In the genomic region with DNA sequence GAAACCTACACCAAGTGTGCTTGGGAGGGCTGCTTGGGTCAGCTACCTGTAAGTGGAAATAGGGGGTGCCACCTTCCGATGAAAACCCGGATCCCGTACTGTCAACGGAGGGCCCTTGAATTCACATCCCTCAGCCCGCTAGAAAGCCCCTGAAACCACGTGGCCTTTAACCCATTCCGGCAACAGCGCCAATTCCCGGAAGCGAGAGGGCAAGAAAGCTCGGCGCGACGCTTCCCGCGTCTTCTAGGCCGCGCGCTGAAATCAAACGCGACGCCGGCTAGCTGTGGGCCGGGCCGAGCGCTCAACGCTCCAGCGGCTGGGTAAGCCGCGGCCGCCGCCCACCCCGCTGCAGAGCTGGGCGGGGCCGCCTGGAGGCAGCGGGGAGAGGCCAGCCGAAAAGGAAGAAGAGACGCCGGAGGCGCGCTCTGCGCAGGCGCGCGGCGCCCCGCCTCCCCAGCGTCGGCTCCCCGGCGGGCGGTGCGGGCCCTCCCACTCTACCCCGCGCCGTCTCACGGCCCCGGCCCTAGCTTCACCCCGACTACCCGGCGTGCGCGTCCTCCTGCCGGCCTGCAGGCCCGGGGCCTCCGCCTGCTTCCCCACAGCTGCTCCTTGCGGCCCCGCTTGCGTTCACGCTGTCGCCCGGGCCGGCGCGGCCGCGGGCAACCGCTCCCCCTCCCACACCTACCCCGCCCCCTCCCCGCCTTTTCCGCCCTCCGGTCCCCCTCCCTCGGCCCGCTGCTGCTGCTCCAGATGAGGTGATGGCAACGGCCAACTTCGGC, we compare ENCODE assay signal across 1 cellular context.
TF ChIP-seq lines count a peak whose summit lies in the region.

A gene (plus strand): TSS at position 492 of the 779 bp plus-strand sequence. CDS start 267 bp downstream, at position 759.

TF ChIP-seq in HepG2, 621 proteins besides CTCF, POLR2A, EP300 and RAD21 (continued from another document and continues in another):
- TF ChIP-seq, protein P1, sequence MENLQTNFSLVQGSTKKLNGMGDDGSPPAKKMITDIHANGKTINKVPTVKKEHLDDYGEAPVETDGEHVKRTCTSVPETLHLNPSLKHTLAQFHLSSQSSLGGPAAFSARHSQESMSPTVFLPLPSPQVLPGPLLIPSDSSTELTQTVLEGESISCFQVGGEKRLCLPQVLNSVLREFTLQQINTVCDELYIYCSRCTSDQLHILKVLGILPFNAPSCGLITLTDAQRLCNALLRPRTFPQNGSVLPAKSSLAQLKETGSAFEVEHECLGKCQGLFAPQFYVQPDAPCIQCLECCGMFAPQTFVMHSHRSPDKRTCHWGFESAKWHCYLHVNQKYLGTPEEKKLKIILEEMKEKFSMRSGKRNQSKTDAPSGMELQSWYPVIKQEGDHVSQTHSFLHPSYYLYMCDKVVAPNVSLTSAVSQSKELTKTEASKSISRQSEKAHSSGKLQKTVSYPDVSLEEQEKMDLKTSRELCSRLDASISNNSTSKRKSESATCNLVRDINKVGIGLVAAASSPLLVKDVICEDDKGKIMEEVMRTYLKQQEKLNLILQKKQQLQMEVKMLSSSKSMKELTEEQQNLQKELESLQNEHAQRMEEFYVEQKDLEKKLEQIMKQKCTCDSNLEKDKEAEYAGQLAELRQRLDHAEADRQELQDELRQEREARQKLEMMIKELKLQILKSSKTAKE (CRISPR knock-in tag; IDR thresholded peaks at IDR 0.05; ENCODE audit: borderline replicate concordance) = 0 out of 2 replicates have a peak, but pooled peaks have one; percentile 45
- TF ChIP-seq ZNF605 (CRISPR knock-in tag; IDR thresholded peaks at IDR 0.05) = peak; percentile 59; the same call in 1 of the 2 replicates
- TF ChIP-seq ZNF776 (CRISPR knock-in tag; IDR thresholded peaks at IDR 0.05) = peak; percentile 73
- no peak for TF ChIP-seq HMG20B (CRISPR knock-in tag; conservative IDR thresholded peaks at IDR 0.05)
- TF ChIP-seq, protein P2, sequence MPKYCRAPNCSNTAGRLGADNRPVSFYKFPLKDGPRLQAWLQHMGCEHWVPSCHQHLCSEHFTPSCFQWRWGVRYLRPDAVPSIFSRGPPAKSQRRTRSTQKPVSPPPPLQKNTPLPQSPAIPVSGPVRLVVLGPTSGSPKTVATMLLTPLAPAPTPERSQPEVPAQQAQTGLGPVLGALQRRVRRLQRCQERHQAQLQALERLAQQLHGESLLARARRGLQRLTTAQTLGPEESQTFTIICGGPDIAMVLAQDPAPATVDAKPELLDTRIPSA (CRISPR knock-in tag; IDR thresholded peaks at IDR 0.05; ENCODE audit: borderline replicate concordance) = 0 out of 2 replicates have a peak, but pooled peaks have one; percentile 70
- TF ChIP-seq ZNF180 (CRISPR knock-in tag; IDR thresholded peaks at IDR 0.05; ENCODE audit: borderline replicate concordance, low read depth) = no peak
- peak; percentile 59; the same call in 1 of the 2 replicates for TF ChIP-seq HIVEP1 (CRISPR knock-in tag; IDR thresholded peaks at IDR 0.05)
- TF ChIP-seq ZC3H13 (CRISPR knock-in tag; IDR thresholded peaks at IDR 0.05) = peak; percentile 80; the same call in 1 of the 2 replicates
- no peak; the same call in 1 of the 2 replicates for TF ChIP-seq ZNF670 (CRISPR knock-in tag; IDR thresholded peaks at IDR 0.05; ENCODE audit: borderline replicate concordance)
- TF ChIP-seq ISL2 (CRISPR knock-in tag; IDR thresholded peaks at IDR 0.05) = no peak
- TF ChIP-seq ZNF570 (CRISPR knock-in tag; IDR thresholded peaks at IDR 0.05; ENCODE audit: borderline replicate concordance) = peak; percentile 24; the same call in 1 of the 2 replicates
- TF ChIP-seq, protein P3, sequence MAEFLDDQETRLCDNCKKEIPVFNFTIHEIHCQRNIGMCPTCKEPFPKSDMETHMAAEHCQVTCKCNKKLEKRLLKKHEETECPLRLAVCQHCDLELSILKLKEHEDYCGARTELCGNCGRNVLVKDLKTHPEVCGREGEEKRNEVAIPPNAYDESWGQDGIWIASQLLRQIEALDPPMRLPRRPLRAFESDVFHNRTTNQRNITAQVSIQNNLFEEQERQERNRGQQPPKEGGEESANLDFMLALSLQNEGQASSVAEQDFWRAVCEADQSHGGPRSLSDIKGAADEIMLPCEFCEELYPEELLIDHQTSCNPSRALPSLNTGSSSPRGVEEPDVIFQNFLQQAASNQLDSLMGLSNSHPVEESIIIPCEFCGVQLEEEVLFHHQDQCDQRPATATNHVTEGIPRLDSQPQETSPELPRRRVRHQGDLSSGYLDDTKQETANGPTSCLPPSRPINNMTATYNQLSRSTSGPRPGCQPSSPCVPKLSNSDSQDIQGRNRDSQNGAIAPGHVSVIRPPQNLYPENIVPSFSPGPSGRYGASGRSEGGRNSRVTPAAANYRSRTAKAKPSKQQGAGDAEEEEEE (CRISPR knock-in tag; IDR thresholded peaks at IDR 0.05; ENCODE audit: borderline replicate concordance) = no peak
- TF ChIP-seq, protein P4, sequence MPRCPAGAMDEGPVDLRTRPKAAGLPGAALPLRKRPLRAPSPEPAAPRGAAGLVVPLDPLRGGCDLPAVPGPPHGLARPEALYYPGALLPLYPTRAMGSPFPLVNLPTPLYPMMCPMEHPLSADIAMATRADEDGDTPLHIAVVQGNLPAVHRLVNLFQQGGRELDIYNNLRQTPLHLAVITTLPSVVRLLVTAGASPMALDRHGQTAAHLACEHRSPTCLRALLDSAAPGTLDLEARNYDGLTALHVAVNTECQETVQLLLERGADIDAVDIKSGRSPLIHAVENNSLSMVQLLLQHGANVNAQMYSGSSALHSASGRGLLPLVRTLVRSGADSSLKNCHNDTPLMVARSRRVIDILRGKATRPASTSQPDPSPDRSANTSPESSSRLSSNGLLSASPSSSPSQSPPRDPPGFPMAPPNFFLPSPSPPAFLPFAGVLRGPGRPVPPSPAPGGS (CRISPR knock-in tag; IDR thresholded peaks at IDR 0.05) = peak; percentile 81; the same call in 1 of the 2 replicates
- TF ChIP-seq PAX8 (CRISPR knock-in tag; IDR thresholded peaks at IDR 0.05; ENCODE audit: borderline replicate concordance) = no peak
- no peak for TF ChIP-seq ZNF121 (CRISPR knock-in tag; IDR thresholded peaks at IDR 0.05)
- peak; percentile 68 for TF ChIP-seq GATAD2A (CRISPR knock-in tag; IDR thresholded peaks at IDR 0.05)
- TF ChIP-seq HOXA3 (CRISPR knock-in tag; IDR thresholded peaks at IDR 0.05) = peak; percentile 78
- TF ChIP-seq, protein P5, sequence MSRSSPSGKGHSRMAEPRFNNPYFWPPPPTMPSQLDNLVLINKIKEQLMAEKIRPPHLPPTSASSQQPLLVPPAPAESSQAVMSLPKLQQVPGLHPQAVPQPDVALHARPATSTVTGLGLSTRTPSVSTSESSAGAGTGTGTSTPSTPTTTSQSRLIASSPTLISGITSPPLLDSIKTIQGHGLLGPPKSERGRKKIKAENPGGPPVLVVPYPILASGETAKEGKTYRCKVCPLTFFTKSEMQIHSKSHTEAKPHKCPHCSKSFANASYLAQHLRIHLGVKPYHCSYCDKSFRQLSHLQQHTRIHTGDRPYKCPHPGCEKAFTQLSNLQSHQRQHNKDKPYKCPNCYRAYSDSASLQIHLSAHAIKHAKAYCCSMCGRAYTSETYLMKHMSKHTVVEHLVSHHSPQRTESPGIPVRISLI (CRISPR knock-in tag; IDR thresholded peaks at IDR 0.05; ENCODE audit: borderline replicate concordance) = no peak
- peak; percentile 50; the same call in 1 of the 2 replicates for TF ChIP-seq KAT7 (CRISPR knock-in tag; IDR thresholded peaks at IDR 0.05; ENCODE audit: borderline replicate concordance)
- no peak for TF ChIP-seq RORA (CRISPR knock-in tag; IDR thresholded peaks at IDR 0.05)
- TF ChIP-seq, protein P6, sequence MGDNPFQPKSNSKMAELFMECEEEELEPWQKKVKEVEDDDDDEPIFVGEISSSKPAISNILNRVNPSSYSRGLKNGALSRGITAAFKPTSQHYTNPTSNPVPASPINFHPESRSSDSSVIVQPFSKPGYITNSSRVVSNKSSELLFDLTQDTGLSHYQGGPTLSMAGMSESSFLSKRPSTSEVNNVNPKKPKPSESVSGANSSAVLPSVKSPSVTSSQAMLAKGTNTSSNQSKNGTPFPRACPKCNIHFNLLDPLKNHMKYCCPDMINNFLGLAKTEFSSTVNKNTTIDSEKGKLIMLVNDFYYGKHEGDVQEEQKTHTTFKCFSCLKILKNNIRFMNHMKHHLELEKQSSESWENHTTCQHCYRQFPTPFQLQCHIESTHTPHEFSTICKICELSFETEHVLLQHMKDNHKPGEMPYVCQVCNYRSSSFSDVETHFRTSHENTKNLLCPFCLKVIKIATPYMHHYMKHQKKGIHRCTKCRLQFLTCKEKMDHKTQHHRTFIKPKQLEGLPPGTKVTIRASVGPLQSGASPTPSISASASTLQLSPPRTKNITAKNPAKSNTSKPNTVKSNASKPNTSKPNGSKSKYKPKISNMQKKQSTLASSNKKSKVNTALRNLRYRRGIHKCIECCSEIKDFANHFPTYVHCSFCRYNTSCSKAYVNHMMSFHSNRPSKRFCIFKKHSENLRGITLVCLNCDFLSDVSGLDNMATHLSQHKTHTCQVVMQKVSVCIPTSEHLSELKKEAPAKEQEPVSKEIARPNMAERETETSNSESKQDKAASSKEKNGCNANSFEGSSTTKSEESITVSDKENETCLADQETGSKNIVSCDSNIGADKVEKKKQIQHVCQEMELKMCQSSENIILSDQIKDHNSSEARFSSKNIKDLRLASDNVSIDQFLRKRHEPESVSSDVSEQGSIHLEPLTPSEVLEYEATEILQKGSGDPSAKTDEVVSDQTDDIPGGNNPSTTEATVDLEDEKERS (CRISPR knock-in tag; IDR thresholded peaks at IDR 0.05) = no peak
- no peak for TF ChIP-seq PHF5A (CRISPR knock-in tag; IDR thresholded peaks at IDR 0.05; ENCODE audit: low read depth, unreplicated experiment)
- TF ChIP-seq ZBTB20 (CRISPR knock-in tag; IDR thresholded peaks at IDR 0.05; ENCODE audit: borderline replicate concordance, low read depth) = 0 out of 2 replicates have a peak, but pooled peaks have one; percentile 36
- peak; percentile 87; the same call in 1 of the 2 replicates for TF ChIP-seq KDM5B (CRISPR knock-in tag; IDR thresholded peaks at IDR 0.05; ENCODE audit: borderline replicate concordance)
- TF ChIP-seq, protein P7, sequence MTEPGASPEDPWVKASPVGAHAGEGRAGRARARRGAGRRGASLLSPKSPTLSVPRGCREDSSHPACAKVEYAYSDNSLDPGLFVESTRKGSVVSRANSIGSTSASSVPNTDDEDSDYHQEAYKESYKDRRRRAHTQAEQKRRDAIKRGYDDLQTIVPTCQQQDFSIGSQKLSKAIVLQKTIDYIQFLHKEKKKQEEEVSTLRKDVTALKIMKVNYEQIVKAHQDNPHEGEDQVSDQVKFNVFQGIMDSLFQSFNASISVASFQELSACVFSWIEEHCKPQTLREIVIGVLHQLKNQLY (CRISPR knock-in tag; IDR thresholded peaks at IDR 0.05) = peak; percentile 61; the same call in 1 of the 2 replicates
- peak; percentile 85 for TF ChIP-seq KDM3A (CRISPR knock-in tag; IDR thresholded peaks at IDR 0.05; ENCODE audit: low read depth)
- TF ChIP-seq NR3C1 (CRISPR knock-in tag; IDR thresholded peaks at IDR 0.05) = no peak
- no peak for TF ChIP-seq NFE2L1 (CRISPR knock-in tag; IDR thresholded peaks at IDR 0.05; ENCODE audit: borderline replicate concordance)
- TF ChIP-seq, protein P8, sequence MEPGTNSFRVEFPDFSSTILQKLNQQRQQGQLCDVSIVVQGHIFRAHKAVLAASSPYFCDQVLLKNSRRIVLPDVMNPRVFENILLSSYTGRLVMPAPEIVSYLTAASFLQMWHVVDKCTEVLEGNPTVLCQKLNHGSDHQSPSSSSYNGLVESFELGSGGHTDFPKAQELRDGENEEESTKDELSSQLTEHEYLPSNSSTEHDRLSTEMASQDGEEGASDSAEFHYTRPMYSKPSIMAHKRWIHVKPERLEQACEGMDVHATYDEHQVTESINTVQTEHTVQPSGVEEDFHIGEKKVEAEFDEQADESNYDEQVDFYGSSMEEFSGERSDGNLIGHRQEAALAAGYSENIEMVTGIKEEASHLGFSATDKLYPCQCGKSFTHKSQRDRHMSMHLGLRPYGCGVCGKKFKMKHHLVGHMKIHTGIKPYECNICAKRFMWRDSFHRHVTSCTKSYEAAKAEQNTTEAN (CRISPR knock-in tag; conservative IDR thresholded peaks at IDR 0.05) = no peak
- TF ChIP-seq, protein P9, sequence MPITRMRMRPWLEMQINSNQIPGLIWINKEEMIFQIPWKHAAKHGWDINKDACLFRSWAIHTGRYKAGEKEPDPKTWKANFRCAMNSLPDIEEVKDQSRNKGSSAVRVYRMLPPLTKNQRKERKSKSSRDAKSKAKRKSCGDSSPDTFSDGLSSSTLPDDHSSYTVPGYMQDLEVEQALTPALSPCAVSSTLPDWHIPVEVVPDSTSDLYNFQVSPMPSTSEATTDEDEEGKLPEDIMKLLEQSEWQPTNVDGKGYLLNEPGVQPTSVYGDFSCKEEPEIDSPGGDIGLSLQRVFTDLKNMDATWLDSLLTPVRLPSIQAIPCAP (CRISPR knock-in tag; IDR thresholded peaks at IDR 0.05; ENCODE audit: low read depth) = no peak
- peak; percentile 90 for TF ChIP-seq AHR (CRISPR knock-in tag; IDR thresholded peaks at IDR 0.05)
- TF ChIP-seq ZNF253 (CRISPR knock-in tag; IDR thresholded peaks at IDR 0.05; ENCODE audit: borderline replicate concordance) = peak; percentile 89
- TF ChIP-seq SPEN (CRISPR knock-in tag; IDR thresholded peaks at IDR 0.05; ENCODE audit: low read depth) = peak; percentile 60; the same call in 1 of the 2 replicates
- peak; percentile 85; the same call in 1 of the 2 replicates for TF ChIP-seq TSC22D2 (CRISPR knock-in tag; IDR thresholded peaks at IDR 0.05; ENCODE audit: borderline replicate concordance)
- TF ChIP-seq, protein P10, sequence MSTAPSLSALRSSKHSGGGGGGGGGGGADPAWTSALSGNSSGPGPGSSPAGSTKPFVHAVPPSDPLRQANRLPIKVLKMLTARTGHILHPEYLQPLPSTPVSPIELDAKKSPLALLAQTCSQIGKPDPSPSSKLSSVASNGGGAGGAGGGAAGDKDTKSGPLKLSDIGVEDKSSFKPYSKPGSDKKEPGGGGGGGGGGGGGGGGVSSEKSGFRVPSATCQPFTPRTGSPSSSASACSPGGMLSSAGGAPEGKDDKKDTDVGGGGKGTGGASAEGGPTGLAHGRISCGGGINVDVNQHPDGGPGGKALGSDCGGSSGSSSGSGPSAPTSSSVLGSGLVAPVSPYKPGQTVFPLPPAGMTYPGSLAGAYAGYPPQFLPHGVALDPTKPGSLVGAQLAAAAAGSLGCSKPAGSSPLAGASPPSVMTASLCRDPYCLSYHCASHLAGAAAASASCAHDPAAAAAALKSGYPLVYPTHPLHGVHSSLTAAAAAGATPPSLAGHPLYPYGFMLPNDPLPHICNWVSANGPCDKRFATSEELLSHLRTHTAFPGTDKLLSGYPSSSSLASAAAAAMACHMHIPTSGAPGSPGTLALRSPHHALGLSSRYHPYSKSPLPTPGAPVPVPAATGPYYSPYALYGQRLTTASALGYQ (CRISPR knock-in tag; IDR thresholded peaks at IDR 0.05) = 0 out of 2 replicates have a peak, but pooled peaks have one; percentile 19
- peak; percentile 93; the same call in 1 of the 2 replicates for TF ChIP-seq REL (CRISPR knock-in tag; conservative IDR thresholded peaks at IDR 0.05)
- TF ChIP-seq KDM5A (IDR thresholded peaks at IDR 0.05; ENCODE audit: borderline replicate concordance, low read length) = no peak; the same call in 1 of the 2 replicates
- peak; percentile 20; the same call in 1 of the 2 replicates for TF ChIP-seq ZNF773 (CRISPR knock-in tag; IDR thresholded peaks at IDR 0.05; ENCODE audit: borderline replicate concordance)
- TF ChIP-seq HNRNPUL1 (IDR thresholded peaks at IDR 0.05; ENCODE audit: low read depth, low read length) = no peak
- TF ChIP-seq, protein P11, sequence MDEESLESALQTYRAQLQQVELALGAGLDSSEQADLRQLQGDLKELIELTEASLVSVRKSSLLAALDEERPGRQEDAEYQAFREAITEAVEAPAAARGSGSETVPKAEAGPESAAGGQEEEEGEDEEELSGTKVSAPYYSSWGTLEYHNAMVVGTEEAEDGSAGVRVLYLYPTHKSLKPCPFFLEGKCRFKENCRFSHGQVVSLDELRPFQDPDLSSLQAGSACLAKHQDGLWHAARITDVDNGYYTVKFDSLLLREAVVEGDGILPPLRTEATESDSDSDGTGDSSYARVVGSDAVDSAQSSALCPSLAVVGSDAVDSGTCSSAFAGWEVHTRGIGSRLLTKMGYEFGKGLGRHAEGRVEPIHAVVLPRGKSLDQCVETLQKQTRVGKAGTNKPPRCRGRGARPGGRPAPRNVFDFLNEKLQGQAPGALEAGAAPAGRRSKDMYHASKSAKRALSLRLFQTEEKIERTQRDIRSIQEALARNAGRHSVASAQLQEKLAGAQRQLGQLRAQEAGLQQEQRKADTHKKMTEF (CRISPR knock-in tag; IDR thresholded peaks at IDR 0.05) = peak; percentile 70
